ENCODE assay signal across 18 cellular contexts in genomic region chr7:85290252-85290651, GRCh38.
DNase-seq lines count a peak whose midpoint lies in the region; ATAC-seq and TF ChIP-seq lines count a peak whose summit lies in the region.
"Had no signal": no experiment of that assay in that cellular context is flagged by ENCODE, and none has a peak within 500 bp of the region (broad histone marks: within the 10 kb centered on the region; RNA-seq: fewer than 3 reads in every experiment).

No MANE protein-coding gene starts in this region.

- H3K27ac Mint-ChIP-seq in T-helper 17 cell, result no peak overlapping the region
- no peak overlapping the region for H3K27ac Mint-ChIP-seq in activated T-cell treated with anti-CD3 and anti-CD28 coated beads, Interleukin-2, amount 50 U/mL, for 72 hours
- H3K27ac Mint-ChIP-seq: natural killer cell treated with Interleukin-12 subunit alpha and Interleukin-12 subunit beta and Interleukin-15 and Interleukin-18, amount 100 ng/mL, for 72 hours; T-helper 1 cell treated with Interleukin-12 subunit alpha and Interleukin-12 subunit beta and Interleukin-4 antibody, amounts not matched to agents 30 μg/mL and 1 μg/mL, for 36 hours had no signal

- no peaks in the 10 kb centered on the region for H3K4me1 Mint-ChIP-seq in T-helper 17 cell
- H3K4me1 Mint-ChIP-seq in activated T-cell treated with anti-CD3 and anti-CD28 coated beads, Interleukin-2, amount 50 U/mL, for 72 hours (ENCODE audit: low read depth), result no peaks in the 10 kb centered on the region

- H3K27me3 Mint-ChIP-seq in T-helper 17 cell, result no peaks in the 10 kb centered on the region
- no peaks in the 10 kb centered on the region for H3K27me3 Mint-ChIP-seq in activated T-cell treated with anti-CD3 and anti-CD28 coated beads, Interleukin-2, amount 50 U/mL, for 72 hours (ENCODE audit: low read depth)
- H3K27me3 Mint-ChIP-seq: natural killer cell treated with Interleukin-12 subunit alpha and Interleukin-12 subunit beta and Interleukin-15 and Interleukin-18, amount 100 ng/mL, for 72 hours; progenitor cell of endocrine pancreas had no signal

- no peaks in the 10 kb centered on the region for H3K36me3 Mint-ChIP-seq in T-helper 17 cell (ENCODE audit: low read depth)
- H3K36me3 Mint-ChIP-seq in activated T-cell treated with anti-CD3 and anti-CD28 coated beads, Interleukin-2, amount 50 U/mL, for 72 hours (ENCODE audit: insufficient read depth in 2 of 2), result no peaks in the 10 kb centered on the region

- ATAC-seq in GM18861 (IDR thresholded peaks at IDR 0.05; ENCODE audit: unreplicated experiment), result peak; percentile 39
- peak; percentile 40 for ATAC-seq in HG02943 (IDR thresholded peaks at IDR 0.05; ENCODE audit: low read depth, unreplicated experiment)
- ATAC-seq in T-helper 17 cell, result no peak
- ATAC-seq in activated T-cell treated with anti-CD3 and anti-CD28 coated beads, Interleukin-2, amount 50 U/mL, for 72 hours (replicated peaks in 1 of 2), result no peak
- ATAC-seq: natural killer cell treated with Interleukin-12 subunit alpha and Interleukin-12 subunit beta and Interleukin-15 and Interleukin-18, amount 100 ng/mL, for 72 hours had no signal

- intact Hi-C loops in colonic mucosa (cut with DNase I), result no loop called here

- peaks cover 2 to 8% of the 10 kb centered on the region in 2 donors for H3K9me3 Mint-ChIP-seq in activated T-cell treated with anti-CD3 and anti-CD28 coated beads, Interleukin-2, amount 50 U/mL, for 72 hours
- H3K9me3 Mint-ChIP-seq: T-helper 1 cell treated with Interleukin-12 subunit alpha and Interleukin-12 subunit beta and Interleukin-4 antibody, amounts not matched to agents 30 μg/mL and 1 μg/mL, for 36 hours had no signal

- H3K4me1 ChIP-seq in colonic mucosa, result no peaks in the 10 kb centered on the region

- H3K4me3 Mint-ChIP-seq in T-helper 17 cell, result no peak overlapping the region
- H3K4me3 Mint-ChIP-seq in activated T-cell treated with anti-CD3 and anti-CD28 coated beads, Interleukin-2, amount 50 U/mL, for 72 hours, result no peak overlapping the region
- H3K4me3 Mint-ChIP-seq: natural killer cell treated with Interleukin-12 subunit alpha and Interleukin-12 subunit beta and Interleukin-15 and Interleukin-18, amount 100 ng/mL, for 72 hours; T-helper 1 cell treated with Interleukin-12 subunit alpha and Interleukin-12 subunit beta and Interleukin-4 antibody, amounts not matched to agents 30 μg/mL and 1 μg/mL, for 36 hours had no signal

- H3K9ac ChIP-seq in colonic mucosa (ENCODE audit: low read depth in 2 of 2, low read length in 2 of 2), result no peak overlapping the region

- DNase-seq in NOMO-1 (lab: John Stamatoyannopoulos, UW; ENCODE audit: unreplicated experiment in 2 of 2) (peak; percentile 62 to 91), germinal center (ENCODE audit: low spot score) (peak; percentile 3), T-helper 17 cell (no peak), colonic mucosa (no peak)
- no peak for DNase-seq in activated CD4-positive, CD25-positive, alpha-beta regulatory T cell treated with anti-CD3 and anti-CD28 coated beads, Interleukin-2, amount 50 U/mL, for 72 hours
- no peak for DNase-seq in activated T-cell treated with anti-CD3 and anti-CD28 coated beads, Interleukin-2, amount 50 U/mL, for 72 hours
- DNase-seq: activated CD4-positive, CD25-positive, alpha-beta regulatory T cell; dermis blood vessel endothelial cell; foreskin melanocyte; kidney glomerular epithelial cell; mesendoderm; NCI-H146; stimulated activated CD8-positive, alpha-beta memory T cell treated with anti-CD3 and anti-CD28 coated beads, Interleukin-4, amount 100 ng/mL, for 48 hours had no signal

- no peak for TF ChIP-seq CTCF in colonic mucosa (IDR thresholded peaks at IDR 0.05)

- H3K9me3 ChIP-seq in T-helper 17 cell (ENCODE audit: control insufficient read depth, low read length, poor library complexity, severe bottlenecking), result no peaks in the 10 kb centered on the region
- H3K9me3 ChIP-seq in colonic mucosa, result no peaks in the 10 kb centered on the region

- H3K36me3 ChIP-seq in colonic mucosa, result no peaks in the 10 kb centered on the region

- no peak overlapping the region for H3K27ac ChIP-seq in colonic mucosa

- H3K27me3 ChIP-seq in colonic mucosa, result no peaks in the 10 kb centered on the region

- no peak overlapping the region for H3K4me3 ChIP-seq in colonic mucosa

Comparison
In these comparisons a context has a peak if more than half of its experiments do, and no peak if none do; other contexts are left out.
1. ATAC-seq: peak in GM18861 (single experiment) and HG02943 (single experiment); none in T-helper 17 cell (single experiment) and activated T-cell treated with anti-CD3 and anti-CD28 coated beads, Interleukin-2, amount 50 U/mL, for 72 hours (0 of 2).
2. DNase-seq: peak in NOMO-1 (2 of 2) and germinal center (single experiment); none in T-helper 17 cell (0 of 3), colonic mucosa (single experiment), activated CD4-positive, CD25-positive, alpha-beta regulatory T cell treated with anti-CD3 and anti-CD28 coated beads, Interleukin-2, amount 50 U/mL, for 72 hours (single experiment) and activated T-cell treated with anti-CD3 and anti-CD28 coated beads, Interleukin-2, amount 50 U/mL, for 72 hours (0 of 2).